ENCODE assay signal across 9 cellular contexts in genomic region chr2:190948671-190949070, GRCh38.
DNase-seq lines count a peak whose midpoint lies in the region; ATAC-seq and TF ChIP-seq lines count a peak whose summit lies in the region.
"Had no signal": no experiment of that assay in that cellular context is flagged by ENCODE, and none has a peak within 500 bp of the region (broad histone marks: within the 10 kb centered on the region; RNA-seq: fewer than 3 reads in every experiment).

No MANE protein-coding gene starts in this region.

- H4K20me1 ChIP-seq in BLaER1 treated with 17β-estradiol and CSF1 and Interleukin-3, amounts not matched to agents 10 nM and 100 nM, result no peaks in the 10 kb centered on the region

- no peak for TF ChIP-seq POLR2A in transverse colon (IDR thresholded peaks at IDR 0.05)
- no peak for TF ChIP-seq POLR2A in Peyer's patch (IDR thresholded peaks at IDR 0.05)

- H3K27ac ChIP-seq in BLaER1 treated with 17β-estradiol and CSF1 and Interleukin-3, amounts not matched to agents 10 nM and 100 nM, result peak overlapping the region in 7 of 11 experiments; percentile 37 to 77 (median 76); a peak in 12 of 22 replicates
- H3K27ac ChIP-seq in lower lobe of right lung (peak overlapping the region; percentile 73), transverse colon (peak overlapping the region in 1 of 4 donors; percentile 34), Peyer's patch (peak overlapping the region in 1 of 4 donors; percentile 12)

- whole genome bisulfite sequencing in transverse colon (ENCODE audit: low coverage in 1 of 2), 2 donors, result 61 to 65% methylated on average over 2 of the region's 2 CpGs

- peak overlapping the region in 2 of 11 experiments; percentile 7 to 43; a peak in 2 of 22 replicates for H3K9ac ChIP-seq in BLaER1 treated with 17β-estradiol and CSF1 and Interleukin-3, amounts not matched to agents 10 nM and 100 nM

- no peak for TF ChIP-seq EP300 in transverse colon (IDR thresholded peaks at IDR 0.05; ENCODE audit: low read depth)

- H3K9me3 ChIP-seq in BLaER1 treated with 17β-estradiol and CSF1 and Interleukin-3, amounts not matched to agents 10 nM and 100 nM (replicated peaks in 1 of 11), result no peaks in the 10 kb centered on the region
- H3K9me3 ChIP-seq in lower lobe of right lung (no peaks in the 10 kb centered on the region), transverse colon (no peaks in the 10 kb centered on the region), Peyer's patch (no peaks in the 10 kb centered on the region)
- H3K9me3 ChIP-seq: tibial nerve had no signal

- no peak for TF ChIP-seq CTCF in astrocyte of the spinal cord (IDR thresholded peaks at IDR 0.05; ENCODE audit: low read depth, low read length)
- TF ChIP-seq CTCF in lower lobe of right lung (IDR thresholded peaks at IDR 0.05), result no peak
- no peak for TF ChIP-seq CTCF in transverse colon (IDR thresholded peaks at IDR 0.05)
- no peak for TF ChIP-seq CTCF in Peyer's patch (IDR thresholded peaks at IDR 0.05)

- H3K4me3 ChIP-seq in BLaER1 treated with 17β-estradiol and CSF1 and Interleukin-3, amounts not matched to agents 10 nM and 100 nM, result no peak overlapping the region
- H3K4me3 ChIP-seq in astrocyte of the spinal cord (ENCODE audit: low read depth, low read length) (no peak overlapping the region), lower lobe of right lung (no peak overlapping the region), transverse colon (no peak overlapping the region), Peyer's patch (no peak overlapping the region)
- H3K4me3 ChIP-seq: tibial nerve had no signal

- peak overlapping the region in 7 of 11 experiments; percentile 51 to 92 (median 76); a peak in 11 of 22 replicates for H3K4me2 ChIP-seq in BLaER1 treated with 17β-estradiol and CSF1 and Interleukin-3, amounts not matched to agents 10 nM and 100 nM

- peak; percentile 43 for DNase-seq in astrocyte of the spinal cord (ENCODE audit: low read depth, low spot score)
- DNase-seq in lower lobe of right lung, result no peak
- DNase-seq in transverse colon, result no peak
- no peak for DNase-seq in NCI-H2227 treated with DMSO at 0.1 percent for 48 hours (lab: John Stamatoyannopoulos, UW)
- no peak for DNase-seq in Peyer's patch

- H3K27me3 ChIP-seq in BLaER1 treated with 17β-estradiol and CSF1 and Interleukin-3, amounts not matched to agents 10 nM and 100 nM, result no peaks in the 10 kb centered on the region
- H3K27me3 ChIP-seq in lower lobe of right lung (ENCODE audit: low read depth), result no peaks in the 10 kb centered on the region
- no peaks in the 10 kb centered on the region for H3K27me3 ChIP-seq in transverse colon
- no peaks in the 10 kb centered on the region for H3K27me3 ChIP-seq in Peyer's patch
- H3K27me3 ChIP-seq: tibial nerve had no signal

- in situ Hi-C loops in astrocyte of the spinal cord (cut with HindIII; ENCODE audit: low sequenced_read_pairs), result no loop called here
- in situ Hi-C loops in transverse colon (cut with MboI; ENCODE audit: low pct_ligation_motif_present in 1 of 4, low pct_unique_long_range_greater_than_20kb in 1 of 4, low sequenced_read_pairs in 3 of 4), result no loop called here

- no peaks in the 10 kb centered on the region for H3K36me3 ChIP-seq in BLaER1 treated with 17β-estradiol and CSF1 and Interleukin-3, amounts not matched to agents 10 nM and 100 nM
- H3K36me3 ChIP-seq in lower lobe of right lung (no peaks in the 10 kb centered on the region), transverse colon (no peaks in the 10 kb centered on the region), Peyer's patch (no peaks in the 10 kb centered on the region)
- H3K36me3 ChIP-seq: tibial nerve had no signal

- peaks cover 19 to 37% (median 30%) of the 10 kb centered on the region in 10 experiments for H3K4me1 ChIP-seq in BLaER1 treated with 17β-estradiol and CSF1 and Interleukin-3, amounts not matched to agents 10 nM and 100 nM
- H3K4me1 ChIP-seq in lower lobe of right lung, result peaks cover 31% of the 10 kb centered on the region
- peaks cover 4 to 25% (median 13%) of the 10 kb centered on the region in 4 donors for H3K4me1 ChIP-seq in transverse colon
- H3K4me1 ChIP-seq in Peyer's patch, result peaks cover 0 to 16% (median 7%) of the 10 kb centered on the region in 4 donors

- intact Hi-C loops in lower lobe of right lung (cut with DNase I) (no loop called here), transverse colon (cut with DNase I; ENCODE audit: low total_unique reads) (no loop called here)

- peak; percentile 48 for ATAC-seq in HG02588 (IDR thresholded peaks at IDR 0.05; ENCODE audit: unreplicated experiment)
- ATAC-seq in lower lobe of right lung, result peak; percentile 23 to 47
- no peak for ATAC-seq in HG03354 (IDR thresholded peaks at IDR 0.05; ENCODE audit: poor library complexity, severe bottlenecking, unreplicated experiment)
